10 cellular contexts compared by ENCODE assay signal in the genomic region with DNA sequence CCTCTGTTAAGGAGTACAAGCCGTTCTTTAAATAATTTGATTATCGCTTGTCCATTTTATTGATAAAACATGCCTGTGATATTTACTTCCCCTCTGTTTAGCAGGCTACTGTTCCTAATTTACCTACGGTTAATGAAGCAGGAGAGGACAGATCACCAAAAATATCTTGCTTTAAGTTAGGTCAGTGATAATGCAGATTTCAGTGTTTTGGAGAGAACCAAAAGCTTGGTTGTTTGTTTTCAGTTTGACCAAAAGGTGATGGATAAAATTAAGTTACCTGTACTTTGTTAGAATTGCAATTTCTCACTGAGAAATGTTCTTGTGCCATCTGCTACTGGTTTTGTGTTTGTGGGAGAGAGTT. TPM values are rescaled to one million over a fixed set of nuclear protein-coding genes. Genes with fewer than 3 reads are reported as not detected.
DNase-seq lines count a peak whose midpoint lies in the region; TF ChIP-seq lines count a peak whose summit lies in the region.
"Had no signal": no experiment of that assay in that cellular context is flagged by ENCODE, and none has a peak within 500 bp of the region (broad histone marks: within the 10 kb centered on the region; RNA-seq: fewer than 3 reads in every experiment).

No MANE protein-coding gene starts in this region.

- H3K27ac ChIP-seq in AG04450 (ENCODE audit: low read depth, low read length) (no peak overlapping the region), HUES48 (ENCODE audit: low read depth, low read length) (peak overlapping the region; percentile 99), breast epithelium (peak overlapping the region; percentile 91 to 93), muscle layer of colon (ENCODE audit: low read depth, low read length) (peak overlapping the region; percentile 96)

- H3K27me3 Mint-ChIP-seq in CD14-positive monocyte (ENCODE audit: low read depth in 3 of 3), result peaks cover 0 to 2% (median 0%) of the 10 kb centered on the region in 3 donors

- H3K27ac Mint-ChIP-seq in CD14-positive monocyte, result no peak overlapping the region

- no peaks in the 10 kb centered on the region for H3K27me3 ChIP-seq in AG04450 (ENCODE audit: control insufficient read depth, insufficient read depth, low read length)
- peaks cover 11% of the 10 kb centered on the region; the same call in 1 of the 2 replicates for H3K27me3 ChIP-seq in HUES48 (ENCODE audit: control insufficient read depth, insufficient read depth, low read length)
- H3K27me3 ChIP-seq in breast epithelium, result no peaks in the 10 kb centered on the region
- no peaks in the 10 kb centered on the region for H3K27me3 ChIP-seq in muscle layer of colon (ENCODE audit: control insufficient read depth in 1 of 2, insufficient read depth in 2 of 2, low read length in 2 of 2)

- no peak for TF ChIP-seq POLR2A in breast epithelium (IDR thresholded peaks at IDR 0.05)

- CTCF ChIA-PET in AG04450 (lab: Charles Lee), result interaction anchor here (2.8 to 6.8 kb wide), 3 partner anchors 10 to 146 kb away, joined by 10 to 62 read pairs (median 17); no protein-coding TSS in a partner anchor

- TF ChIP-seq CTCF in AG04450 (IDR thresholded peaks at IDR 0.05; ENCODE audit: low read depth, low read length) (no peak), breast epithelium (IDR thresholded peaks at IDR 0.05) (no peak), CD14-positive monocyte (IDR thresholded peaks at IDR 0.05) (no peak)

- H3K9me3 Mint-ChIP-seq in CD14-positive monocyte, result no peaks in the 10 kb centered on the region

- peaks cover 0 to 4% of the 10 kb centered on the region in 2 donors for H3K36me3 Mint-ChIP-seq in CD14-positive monocyte

- H3K9ac ChIP-seq in HUES48 (ENCODE audit: low read depth, low read length), result peak overlapping the region; percentile 73
- peak overlapping the region; percentile 54 for H3K9ac ChIP-seq in muscle layer of colon (ENCODE audit: low read length)

- POLR2A ChIA-PET in AG04450 (lab: Yijun Ruan, JAX), result interaction anchor here (1.2 to 1.9 kb wide), 3 partner anchors 102 to 176 kb away, joined by 3 to 8 read pairs (median 6); no protein-coding TSS in a partner anchor

- DNase-seq in AG04450 (ENCODE audit: low read depth, low spot score), result no peak
- no peak for DNase-seq in breast epithelium (ENCODE audit: low spot score in 2 of 2)
- no peak for DNase-seq in H4 (ENCODE audit: low spot score)
- DNase-seq in mesenteric fat pad (ENCODE audit: low spot score), result no peak
- no peak for DNase-seq in CD14-positive monocyte (ENCODE audit: low spot score)
- no peak for DNase-seq in NCI-H82 (lab: John Stamatoyannopoulos, UW)
- DNase-seq: NCI-H2029 had no signal

- H3K36me3 ChIP-seq in HUES48 (ENCODE audit: control insufficient read depth, insufficient read depth, low read length), result no peaks in the 10 kb centered on the region
- no peaks in the 10 kb centered on the region for H3K36me3 ChIP-seq in breast epithelium
- H3K36me3 ChIP-seq in muscle layer of colon (ENCODE audit: insufficient read depth, low read length), result no peaks in the 10 kb centered on the region

- H3K9me3 ChIP-seq in AG04450 (ENCODE audit: control insufficient read depth, insufficient read depth, low read length) (no peaks in the 10 kb centered on the region; the same call in 1 of the 2 replicates), HUES48 (ENCODE audit: control insufficient read depth, insufficient read depth, low read length) (no peaks in the 10 kb centered on the region), breast epithelium (no peaks in the 10 kb centered on the region), muscle layer of colon (ENCODE audit: low read length) (no peaks in the 10 kb centered on the region)

- peaks cover 36% of the 10 kb centered on the region for H3K4me1 Mint-ChIP-seq in CD14-positive monocyte

- H3K4me3 ChIP-seq in AG04450 (ENCODE audit: low read depth, low read length) (peak overlapping the region; percentile 68), HUES48 (ENCODE audit: low read depth, low read length) (peak overlapping the region; percentile 93), breast epithelium (peak overlapping the region; percentile 84 to 90 (median 86)), muscle layer of colon (ENCODE audit: low read depth in 1 of 2, low read length in 2 of 2) (peak overlapping the region in 1 of 2 donors; percentile 74)

- peaks cover 14% of the 10 kb centered on the region; the same call in 1 of the 2 replicates for H3K4me1 ChIP-seq in HUES48 (ENCODE audit: control insufficient read depth, insufficient read depth, low read length)
- no peaks in the 10 kb centered on the region for H3K4me1 ChIP-seq in breast epithelium
- peaks cover 17% of the 10 kb centered on the region for H3K4me1 ChIP-seq in muscle layer of colon (ENCODE audit: insufficient read depth, low read length)

- peak overlapping the region in 1 of 2 donors; percentile 97 for H3K4me3 Mint-ChIP-seq in CD14-positive monocyte

- intact Hi-C loops in breast epithelium (cut with DNase I; ENCODE audit: low total_unique reads) (no loop called here), CD14-positive monocyte (cut with micrococcal nuclease) (no loop called here)

RNA-seq across cellular contexts. Expression of a gene that starts 1.0 kb away (rescaled TPM):
- 78.2 and 100 TPM in 2 replicates for polyA plus RNA-seq in AG04450 (2011; rRNA removed)
- polyA minus RNA-seq in AG04450 (2011; rRNA and poly(A)+ RNA removed), result 63.4 and 80.5 TPM in 2 replicates
- total RNA-seq in breast epithelium, result 10 to 100 TPM; 13.8 to 24.0 (median 22.0) TPM
- 24.4 and 34.1 TPM in 2 replicates for total RNA-seq in H4 (2014; rRNA removed; shearing (Covaris generic))
- total RNA-seq in mesenteric fat pad, result 9.9 TPM
- 1 to 10 TPM; 1.1 to 1.8 TPM for polyA plus RNA-seq in CD14-positive monocyte

RNA-seq across cellular contexts. Expression of a gene that starts 21.5 kb away (rescaled TPM):
- 11.3 and 12.2 TPM in 2 replicates for polyA plus RNA-seq in AG04450 (2011; rRNA removed)
- polyA minus RNA-seq in AG04450 (2011; rRNA and poly(A)+ RNA removed), result 6.9 and 7.1 TPM in 2 replicates
- total RNA-seq in breast epithelium, result 1 to 10 TPM in 2 of 3 donors, not detected in 1; 3.6 to 5.0 TPM
- total RNA-seq in H4 (2014; rRNA removed; shearing (Covaris generic)), result 14.3 TPM in 2 replicates
- not detected for total RNA-seq in mesenteric fat pad
- not detected for polyA plus RNA-seq in CD14-positive monocyte

RNA-seq across cellular contexts. Expression of a gene that starts 31.2 kb away (rescaled TPM):
- polyA plus RNA-seq in AG04450 (2011; rRNA removed) (0.06 TPM in 1 of 2 replicates, not detected in the other), CD14-positive monocyte (not detected)
- not detected in 2 replicates for polyA minus RNA-seq in AG04450 (2011; rRNA and poly(A)+ RNA removed)
- total RNA-seq in breast epithelium (under 1 TPM in 2 of 3 donors, not detected in 1; 0.33 to 0.44 TPM), mesenteric fat pad (not detected)
- total RNA-seq in H4 (2014; rRNA removed; shearing (Covaris generic)), result 2.6 and 3.8 TPM in 2 replicates
- total RNA-seq: glomerular endothelial cell had no signal

RNA-seq across cellular contexts. Expression of a gene that starts 45.2 kb away (rescaled TPM):
- 7.6 and 10.3 TPM in 2 replicates for polyA plus RNA-seq in AG04450 (2011; rRNA removed)
- 13.7 and 15.9 TPM in 2 replicates for polyA minus RNA-seq in AG04450 (2011; rRNA and poly(A)+ RNA removed)
- total RNA-seq in breast epithelium, result 1 to 10 TPM in 1 of 3 donors, under 1 TPM in 2; 0.29 to 1.8 (median 0.66) TPM
- 39.8 and 56.9 TPM in 2 replicates for total RNA-seq in H4 (2014; rRNA removed; shearing (Covaris generic))
- total RNA-seq in mesenteric fat pad, result not detected
- polyA plus RNA-seq in CD14-positive monocyte, result not detected
